In the genomic region with DNA sequence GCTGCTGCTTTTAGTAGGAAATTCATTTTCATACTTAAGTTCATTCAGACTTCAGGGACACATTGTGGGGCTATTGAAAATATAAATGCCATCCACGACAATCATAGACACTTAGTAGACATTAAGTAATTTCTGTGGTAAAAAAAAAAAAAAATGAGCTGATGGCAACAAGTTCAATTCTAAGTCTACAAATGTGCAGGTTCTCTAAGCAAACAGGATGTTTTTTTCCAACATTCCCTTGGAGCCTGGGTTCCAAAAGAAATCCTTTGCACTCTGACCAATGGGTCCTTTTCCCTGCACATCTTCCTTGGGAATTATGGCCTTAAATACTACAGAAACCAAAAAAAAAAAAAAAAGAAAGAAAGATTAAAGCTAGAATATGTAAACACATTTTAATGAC, we compare ENCODE assay signal across 20 cellular contexts.
A peak's percentile ranks its signal among the peaks of the same experiment; 100 is the strongest.
DNase-seq lines count a peak whose midpoint lies in the region; ATAC-seq and TF ChIP-seq lines count a peak whose summit lies in the region.
"Had no signal": no experiment of that assay in that cellular context is flagged by ENCODE, and none has a peak within 500 bp of the region (broad histone marks: within the 10 kb centered on the region; RNA-seq: fewer than 3 reads in every experiment).

No MANE protein-coding gene starts in this region.

- H3K27ac ChIP-seq in upper lobe of right lung, result no peak overlapping the region

- no peak for ATAC-seq in activated CD8-positive, alpha-beta T cell treated with anti-CD3 and anti-CD28 coated beads for 36 hours
- no peak for ATAC-seq in activated CD8-positive, alpha-beta T cell treated with anti-CD3 and anti-CD28 coated beads, Interleukin-2, amount 10 ng/mL, durations not matched to agents 7 days and 5 days
- no peak for ATAC-seq in natural killer cell treated with Interleukin-12 subunit alpha and Interleukin-12 subunit beta and Interleukin-15 and Interleukin-18, amount 100 ng/mL, for 72 hours
- ATAC-seq in natural killer cell (no peak), HG03469 (IDR thresholded peaks at IDR 0.05; ENCODE audit: unreplicated experiment) (no peak), upper lobe of right lung (no peak)
- ATAC-seq in activated T-helper 17 cell treated with anti-CD3 and anti-CD28 coated beads, Interleukin-2, amount 50 U/mL, for 72 hours (replicated peaks), result no peak
- no peak for ATAC-seq in stimulated activated effector memory CD8-positive, alpha-beta T cell treated with anti-CD3 and anti-CD28 coated beads, Interleukin-12 subunit alpha, Interleukin-12 subunit beta, amount 100 ng/mL, for 72 hours
- ATAC-seq: Right ventricle myocardium inferior had no signal

- intact Hi-C loops in activated CD8-positive, alpha-beta T cell treated with anti-CD3 and anti-CD28 coated beads for 36 hours (cut with micrococcal nuclease), result no loop called here
- intact Hi-C loops in natural killer cell (cut with micrococcal nuclease), result loop anchor here (5.0 kb wide), 1 partner anchor 197 kb away; a partner anchor contains a TSS
- intact Hi-C loops in upper lobe of right lung (cut with DNase I), result no loop called here

- no peak overlapping the region for H3K4me3 ChIP-seq in upper lobe of right lung

- H3K4me1 ChIP-seq in upper lobe of right lung, result peaks cover 45% of the 10 kb centered on the region

- H3K36me3 Mint-ChIP-seq in activated CD8-positive, alpha-beta T cell treated with anti-CD3 and anti-CD28 coated beads for 36 hours (ENCODE audit: low read depth), result peaks cover 72% of the 10 kb centered on the region
- peaks cover 81% of the 10 kb centered on the region for H3K36me3 Mint-ChIP-seq in activated CD8-positive, alpha-beta T cell treated with anti-CD3 and anti-CD28 coated beads, Interleukin-2, amount 10 ng/mL, durations not matched to agents 7 days and 5 days (ENCODE audit: low read depth)
- peaks cover 17% of the 10 kb centered on the region for H3K36me3 Mint-ChIP-seq in natural killer cell treated with Interleukin-12 subunit alpha and Interleukin-12 subunit beta and Interleukin-15 and Interleukin-18, amount 100 ng/mL, for 72 hours
- H3K36me3 Mint-ChIP-seq in natural killer cell, result no peaks in the 10 kb centered on the region
- peaks cover 94% of the 10 kb centered on the region for H3K36me3 Mint-ChIP-seq in activated T-helper 17 cell treated with anti-CD3 and anti-CD28 coated beads, Interleukin-2, amount 50 U/mL, for 72 hours (ENCODE audit: low read depth)
- H3K36me3 Mint-ChIP-seq in stimulated activated effector memory CD8-positive, alpha-beta T cell treated with anti-CD3 and anti-CD28 coated beads, Interleukin-12 subunit alpha, Interleukin-12 subunit beta, amount 100 ng/mL, for 72 hours, result peaks cover 65% of the 10 kb centered on the region

- peaks cover 6% of the 10 kb centered on the region for H3K9me3 Mint-ChIP-seq in activated CD8-positive, alpha-beta T cell treated with anti-CD3 and anti-CD28 coated beads for 36 hours
- H3K9me3 Mint-ChIP-seq in activated CD8-positive, alpha-beta T cell treated with anti-CD3 and anti-CD28 coated beads, Interleukin-2, amount 10 ng/mL, durations not matched to agents 7 days and 5 days (ENCODE audit: insufficient read depth), result no peaks in the 10 kb centered on the region
- peaks cover 5% of the 10 kb centered on the region for H3K9me3 Mint-ChIP-seq in natural killer cell treated with Interleukin-12 subunit alpha and Interleukin-12 subunit beta and Interleukin-15 and Interleukin-18, amount 100 ng/mL, for 72 hours
- no peaks in the 10 kb centered on the region for H3K9me3 Mint-ChIP-seq in natural killer cell
- no peaks in the 10 kb centered on the region for H3K9me3 Mint-ChIP-seq in activated T-helper 17 cell treated with anti-CD3 and anti-CD28 coated beads, Interleukin-2, amount 50 U/mL, for 72 hours
- no peaks in the 10 kb centered on the region for H3K9me3 Mint-ChIP-seq in stimulated activated effector memory CD8-positive, alpha-beta T cell treated with anti-CD3 and anti-CD28 coated beads, Interleukin-12 subunit alpha, Interleukin-12 subunit beta, amount 100 ng/mL, for 72 hours

- no peaks in the 10 kb centered on the region for H3K36me3 ChIP-seq in upper lobe of right lung

- TF ChIP-seq CTCF in activated CD8-positive, alpha-beta T cell treated with anti-CD3 and anti-CD28 coated beads for 36 hours (IDR thresholded peaks at IDR 0.05), result no peak
- TF ChIP-seq CTCF in natural killer cell (IDR thresholded peaks at IDR 0.05) (no peak), upper lobe of right lung (IDR thresholded peaks at IDR 0.05) (no peak)

- no peak for DNase-seq in activated CD8-positive, alpha-beta T cell treated with anti-CD3 and anti-CD28 coated beads for 36 hours
- DNase-seq in activated CD8-positive, alpha-beta T cell treated with anti-CD3 and anti-CD28 coated beads, Interleukin-2, amount 10 ng/mL, durations not matched to agents 7 days and 5 days, result no peak
- DNase-seq in natural killer cell treated with Interleukin-12 subunit alpha and Interleukin-12 subunit beta and Interleukin-15 and Interleukin-18, amount 100 ng/mL, for 72 hours (ENCODE audit: low spot score), result no peak
- DNase-seq in natural killer cell, result no peak
- DNase-seq in stimulated activated effector memory CD8-positive, alpha-beta T cell treated with anti-CD3 and anti-CD28 coated beads, Interleukin-12 subunit alpha, Interleukin-12 subunit beta, amount 100 ng/mL, for 72 hours (ENCODE audit: low spot score in 2 of 2), result no peak
- DNase-seq in upper lobe of right lung, result no peak
- DNase-seq: Caco-2, DMS 273 treated with DMSO at 0.1 percent for 48 hours, DMS79 treated with DMSO at 0.1 percent for 48 hours, Kasumi-1, NCI-H1694, NCI-H2081, NCI-H2171, NCI-H345, NCI-H524 treated with DMSO at 0.1 percent for 48 hours, NCI-H82, OCI-M1 had no signal

- POLR2A ChIA-PET in activated CD8-positive, alpha-beta T cell treated with anti-CD3 and anti-CD28 coated beads for 36 hours (lab: Charles Lee), result interaction anchor here (0.7 to 1.2 kb wide), 2 partner anchors 8 to 43 kb away, joined by 3 read pairs; no protein-coding TSS in a partner anchor
- POLR2A ChIA-PET in activated CD8-positive, alpha-beta T cell treated with anti-CD3 and anti-CD28 coated beads, Interleukin-2, amount 10 ng/mL, durations not matched to agents 7 days and 5 days (lab: Charles Lee), result no interaction called here

- peak overlapping the region; percentile 52 for H3K27ac Mint-ChIP-seq in activated CD8-positive, alpha-beta T cell treated with anti-CD3 and anti-CD28 coated beads for 36 hours
- no peak overlapping the region for H3K27ac Mint-ChIP-seq in activated CD8-positive, alpha-beta T cell treated with anti-CD3 and anti-CD28 coated beads, Interleukin-2, amount 10 ng/mL, durations not matched to agents 7 days and 5 days
- peak overlapping the region in 1 of 2 donors; percentile 100 for H3K27ac Mint-ChIP-seq in natural killer cell treated with Interleukin-12 subunit alpha and Interleukin-12 subunit beta and Interleukin-15 and Interleukin-18, amount 100 ng/mL, for 72 hours
- peak overlapping the region in 1 of 2 donors; percentile 70 for H3K27ac Mint-ChIP-seq in natural killer cell
- H3K27ac Mint-ChIP-seq in activated T-helper 17 cell treated with anti-CD3 and anti-CD28 coated beads, Interleukin-2, amount 50 U/mL, for 72 hours, result peak overlapping the region; percentile 82
- H3K27ac Mint-ChIP-seq in stimulated activated effector memory CD8-positive, alpha-beta T cell treated with anti-CD3 and anti-CD28 coated beads, Interleukin-12 subunit alpha, Interleukin-12 subunit beta, amount 100 ng/mL, for 72 hours, result peak overlapping the region; percentile 66

- no peaks in the 10 kb centered on the region for H3K9me3 ChIP-seq in upper lobe of right lung
- H3K9me3 ChIP-seq: Caco-2 had no signal

- CTCF ChIA-PET in activated CD8-positive, alpha-beta T cell treated with anti-CD3 and anti-CD28 coated beads for 36 hours (lab: Charles Lee), result interaction anchor here (0.8 to 1.3 kb wide), 8 partner anchors 11 to 318 kb away, joined by 3 to 5 read pairs (median 4); no protein-coding TSS in a partner anchor
- CTCF ChIA-PET in activated CD8-positive, alpha-beta T cell treated with anti-CD3 and anti-CD28 coated beads, Interleukin-2, amount 10 ng/mL, durations not matched to agents 7 days and 5 days (lab: Charles Lee), result interaction anchor here (0.7 to 1.6 kb wide), 3 partner anchors 71 to 318 kb away, joined by 3 to 5 read pairs (median 3); no protein-coding TSS in a partner anchor

- no peaks in the 10 kb centered on the region for H3K27me3 Mint-ChIP-seq in activated CD8-positive, alpha-beta T cell treated with anti-CD3 and anti-CD28 coated beads for 36 hours
- no peaks in the 10 kb centered on the region for H3K27me3 Mint-ChIP-seq in activated CD8-positive, alpha-beta T cell treated with anti-CD3 and anti-CD28 coated beads, Interleukin-2, amount 10 ng/mL, durations not matched to agents 7 days and 5 days (ENCODE audit: low read depth)
- no peaks in the 10 kb centered on the region for H3K27me3 Mint-ChIP-seq in natural killer cell treated with Interleukin-12 subunit alpha and Interleukin-12 subunit beta and Interleukin-15 and Interleukin-18, amount 100 ng/mL, for 72 hours
- H3K27me3 Mint-ChIP-seq in natural killer cell (ENCODE audit: low read depth in 2 of 2), result no peaks in the 10 kb centered on the region
- no peaks in the 10 kb centered on the region for H3K27me3 Mint-ChIP-seq in activated T-helper 17 cell treated with anti-CD3 and anti-CD28 coated beads, Interleukin-2, amount 50 U/mL, for 72 hours

- H3K4me3 Mint-ChIP-seq in activated CD8-positive, alpha-beta T cell treated with anti-CD3 and anti-CD28 coated beads for 36 hours, result no peak overlapping the region
- no peak overlapping the region for H3K4me3 Mint-ChIP-seq in activated CD8-positive, alpha-beta T cell treated with anti-CD3 and anti-CD28 coated beads, Interleukin-2, amount 10 ng/mL, durations not matched to agents 7 days and 5 days
- H3K4me3 Mint-ChIP-seq in natural killer cell treated with Interleukin-12 subunit alpha and Interleukin-12 subunit beta and Interleukin-15 and Interleukin-18, amount 100 ng/mL, for 72 hours, result peak overlapping the region; percentile 77
- no peak overlapping the region for H3K4me3 Mint-ChIP-seq in natural killer cell
- H3K4me3 Mint-ChIP-seq in activated T-helper 17 cell treated with anti-CD3 and anti-CD28 coated beads, Interleukin-2, amount 50 U/mL, for 72 hours, result peak overlapping the region; percentile 68
- H3K4me3 Mint-ChIP-seq in stimulated activated effector memory CD8-positive, alpha-beta T cell treated with anti-CD3 and anti-CD28 coated beads, Interleukin-12 subunit alpha, Interleukin-12 subunit beta, amount 100 ng/mL, for 72 hours, result peak overlapping the region; percentile 50

- H3K27me3 ChIP-seq in upper lobe of right lung, result no peaks in the 10 kb centered on the region

- peaks cover 92% of the 10 kb centered on the region for H3K4me1 Mint-ChIP-seq in activated CD8-positive, alpha-beta T cell treated with anti-CD3 and anti-CD28 coated beads for 36 hours (ENCODE audit: low read depth)
- peaks cover 84% of the 10 kb centered on the region for H3K4me1 Mint-ChIP-seq in activated CD8-positive, alpha-beta T cell treated with anti-CD3 and anti-CD28 coated beads, Interleukin-2, amount 10 ng/mL, durations not matched to agents 7 days and 5 days (ENCODE audit: low read depth)
- peaks cover 70 to 79% of the 10 kb centered on the region in 2 donors for H3K4me1 Mint-ChIP-seq in natural killer cell treated with Interleukin-12 subunit alpha and Interleukin-12 subunit beta and Interleukin-15 and Interleukin-18, amount 100 ng/mL, for 72 hours (ENCODE audit: low read depth in 2 of 2)
- H3K4me1 Mint-ChIP-seq in natural killer cell, result peaks cover 88 to 89% of the 10 kb centered on the region in 2 donors
- peaks cover 60% of the 10 kb centered on the region for H3K4me1 Mint-ChIP-seq in activated T-helper 17 cell treated with anti-CD3 and anti-CD28 coated beads, Interleukin-2, amount 50 U/mL, for 72 hours
- peaks cover 83% of the 10 kb centered on the region for H3K4me1 Mint-ChIP-seq in stimulated activated effector memory CD8-positive, alpha-beta T cell treated with anti-CD3 and anti-CD28 coated beads, Interleukin-12 subunit alpha, Interleukin-12 subunit beta, amount 100 ng/mL, for 72 hours

Comparison
In these comparisons a context has a peak if more than half of its experiments do, and no peak if none do; other contexts are left out.
1. H3K4me3 Mint-ChIP-seq: peak in natural killer cell treated with Interleukin-12 subunit alpha and Interleukin-12 subunit beta and Interleukin-15 and Interleukin-18, amount 100 ng/mL, for 72 hours (single experiment), activated T-helper 17 cell treated with anti-CD3 and anti-CD28 coated beads, Interleukin-2, amount 50 U/mL, for 72 hours (single experiment) and stimulated activated effector memory CD8-positive, alpha-beta T cell treated with anti-CD3 and anti-CD28 coated beads, Interleukin-12 subunit alpha, Interleukin-12 subunit beta, amount 100 ng/mL, for 72 hours (single experiment); none in activated CD8-positive, alpha-beta T cell treated with anti-CD3 and anti-CD28 coated beads for 36 hours (single experiment), activated CD8-positive, alpha-beta T cell treated with anti-CD3 and anti-CD28 coated beads, Interleukin-2, amount 10 ng/mL, durations not matched to agents 7 days and 5 days (single experiment) and natural killer cell (single experiment).